In the genomic region with DNA sequence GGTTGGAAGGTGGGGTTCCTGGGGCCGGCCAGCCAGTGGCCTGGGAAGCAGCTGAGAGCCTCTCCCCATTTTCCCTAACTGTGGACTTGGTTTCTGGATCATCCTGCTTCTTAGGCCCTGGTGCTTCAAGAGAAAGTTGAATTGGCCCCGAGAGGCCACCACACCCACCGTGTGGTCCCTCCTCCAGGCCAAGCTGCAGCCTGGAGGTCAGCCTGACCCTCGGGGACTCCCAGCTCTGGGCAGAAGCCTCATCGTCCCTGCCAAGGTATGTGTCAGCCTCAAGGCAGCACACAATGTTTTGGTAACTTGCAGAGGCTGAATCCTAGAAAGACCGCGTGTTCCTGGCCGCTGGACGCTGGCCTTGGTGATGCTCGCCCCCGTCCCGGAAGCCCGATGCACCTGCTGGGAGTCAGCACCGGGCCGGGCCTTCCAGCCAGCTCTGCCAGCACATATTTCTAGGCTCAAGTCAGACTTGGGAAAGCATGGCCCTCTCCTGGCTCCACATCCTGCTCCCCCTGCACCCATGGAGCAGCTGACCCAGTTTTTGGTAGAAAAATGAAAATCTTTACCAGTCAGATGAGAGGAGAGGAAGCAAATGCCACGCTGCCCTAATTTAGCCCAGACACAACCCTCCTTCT, we compare ENCODE assay signal across 1 cellular context.
A peak's percentile ranks its signal among the peaks of the same experiment; 100 is the strongest.
TF ChIP-seq lines count a peak whose summit lies in the region.

No MANE protein-coding gene starts in this region.

TF ChIP-seq in HepG2, 621 proteins besides CTCF, POLR2A, EP300 and RAD21 (continued from another document and continues in another):
- TF ChIP-seq, protein P1, sequence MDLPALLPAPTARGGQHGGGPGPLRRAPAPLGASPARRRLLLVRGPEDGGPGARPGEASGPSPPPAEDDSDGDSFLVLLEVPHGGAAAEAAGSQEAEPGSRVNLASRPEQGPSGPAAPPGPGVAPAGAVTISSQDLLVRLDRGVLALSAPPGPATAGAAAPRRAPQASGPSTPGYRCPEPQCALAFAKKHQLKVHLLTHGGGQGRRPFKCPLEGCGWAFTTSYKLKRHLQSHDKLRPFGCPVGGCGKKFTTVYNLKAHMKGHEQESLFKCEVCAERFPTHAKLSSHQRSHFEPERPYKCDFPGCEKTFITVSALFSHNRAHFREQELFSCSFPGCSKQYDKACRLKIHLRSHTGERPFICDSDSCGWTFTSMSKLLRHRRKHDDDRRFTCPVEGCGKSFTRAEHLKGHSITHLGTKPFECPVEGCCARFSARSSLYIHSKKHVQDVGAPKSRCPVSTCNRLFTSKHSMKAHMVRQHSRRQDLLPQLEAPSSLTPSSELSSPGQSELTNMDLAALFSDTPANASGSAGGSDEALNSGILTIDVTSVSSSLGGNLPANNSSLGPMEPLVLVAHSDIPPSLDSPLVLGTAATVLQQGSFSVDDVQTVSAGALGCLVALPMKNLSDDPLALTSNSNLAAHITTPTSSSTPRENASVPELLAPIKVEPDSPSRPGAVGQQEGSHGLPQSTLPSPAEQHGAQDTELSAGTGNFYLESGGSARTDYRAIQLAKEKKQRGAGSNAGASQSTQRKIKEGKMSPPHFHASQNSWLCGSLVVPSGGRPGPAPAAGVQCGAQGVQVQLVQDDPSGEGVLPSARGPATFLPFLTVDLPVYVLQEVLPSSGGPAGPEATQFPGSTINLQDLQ (CRISPR knock-in tag; IDR thresholded peaks at IDR 0.05) = no peak; the same call in 1 of the 2 replicates
- TF ChIP-seq ZNF207 (IDR thresholded peaks at IDR 0.05; ENCODE audit: borderline replicate concordance) = no peak
- no peak for TF ChIP-seq TMF1 (CRISPR knock-in tag; IDR thresholded peaks at IDR 0.05; ENCODE audit: low read depth)
- TF ChIP-seq, protein P2, sequence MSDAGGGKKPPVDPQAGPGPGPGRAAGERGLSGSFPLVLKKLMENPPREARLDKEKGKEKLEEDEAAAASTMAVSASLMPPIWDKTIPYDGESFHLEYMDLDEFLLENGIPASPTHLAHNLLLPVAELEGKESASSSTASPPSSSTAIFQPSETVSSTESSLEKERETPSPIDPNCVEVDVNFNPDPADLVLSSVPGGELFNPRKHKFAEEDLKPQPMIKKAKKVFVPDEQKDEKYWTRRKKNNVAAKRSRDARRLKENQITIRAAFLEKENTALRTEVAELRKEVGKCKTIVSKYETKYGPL (CRISPR knock-in tag; IDR thresholded peaks at IDR 0.05) = no peak
- TF ChIP-seq GATAD2A (CRISPR knock-in tag; IDR thresholded peaks at IDR 0.05) = no peak
- TF ChIP-seq LCORL (IDR thresholded peaks at IDR 0.05) = no peak
- TF ChIP-seq LCORL (CRISPR knock-in tag; IDR thresholded peaks at IDR 0.05) = no peak
- no peak; the same call in 1 of the 2 replicates for TF ChIP-seq TARDBP (CRISPR knock-in tag; IDR thresholded peaks at IDR 0.05)
- peak; percentile 46; the same call in 1 of the 2 replicates for TF ChIP-seq ZBTB42 (CRISPR knock-in tag; IDR thresholded peaks at IDR 0.05)
- TF ChIP-seq, protein P3, sequence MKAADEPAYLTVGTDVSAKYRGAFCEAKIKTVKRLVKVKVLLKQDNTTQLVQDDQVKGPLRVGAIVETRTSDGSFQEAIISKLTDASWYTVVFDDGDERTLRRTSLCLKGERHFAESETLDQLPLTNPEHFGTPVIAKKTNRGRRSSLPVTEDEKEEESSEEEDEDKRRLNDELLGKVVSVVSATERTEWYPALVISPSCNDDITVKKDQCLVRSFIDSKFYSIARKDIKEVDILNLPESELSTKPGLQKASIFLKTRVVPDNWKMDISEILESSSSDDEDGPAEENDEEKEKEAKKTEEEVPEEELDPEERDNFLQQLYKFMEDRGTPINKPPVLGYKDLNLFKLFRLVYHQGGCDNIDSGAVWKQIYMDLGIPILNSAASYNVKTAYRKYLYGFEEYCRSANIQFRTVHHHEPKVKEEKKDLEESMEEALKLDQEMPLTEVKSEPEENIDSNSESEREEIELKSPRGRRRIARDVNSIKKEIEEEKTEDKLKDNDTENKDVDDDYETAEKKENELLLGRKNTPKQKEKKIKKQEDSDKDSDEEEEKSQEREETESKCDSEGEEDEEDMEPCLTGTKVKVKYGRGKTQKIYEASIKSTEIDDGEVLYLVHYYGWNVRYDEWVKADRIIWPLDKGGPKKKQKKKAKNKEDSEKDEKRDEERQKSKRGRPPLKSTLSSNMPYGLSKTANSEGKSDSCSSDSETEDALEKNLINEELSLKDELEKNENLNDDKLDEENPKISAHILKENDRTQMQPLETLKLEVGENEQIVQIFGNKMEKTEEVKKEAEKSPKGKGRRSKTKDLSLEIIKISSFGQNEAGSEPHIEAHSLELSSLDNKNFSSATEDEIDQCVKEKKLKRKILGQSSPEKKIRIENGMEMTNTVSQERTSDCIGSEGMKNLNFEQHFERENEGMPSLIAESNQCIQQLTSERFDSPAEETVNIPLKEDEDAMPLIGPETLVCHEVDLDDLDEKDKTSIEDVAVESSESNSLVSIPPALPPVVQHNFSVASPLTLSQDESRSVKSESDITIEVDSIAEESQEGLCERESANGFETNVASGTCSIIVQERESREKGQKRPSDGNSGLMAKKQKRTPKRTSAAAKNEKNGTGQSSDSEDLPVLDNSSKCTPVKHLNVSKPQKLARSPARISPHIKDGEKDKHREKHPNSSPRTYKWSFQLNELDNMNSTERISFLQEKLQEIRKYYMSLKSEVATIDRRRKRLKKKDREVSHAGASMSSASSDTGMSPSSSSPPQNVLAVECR (CRISPR knock-in tag; IDR thresholded peaks at IDR 0.05; ENCODE audit: borderline replicate concordance) = peak; percentile 48; the same call in 1 of the 2 replicates
- TF ChIP-seq, protein P4, sequence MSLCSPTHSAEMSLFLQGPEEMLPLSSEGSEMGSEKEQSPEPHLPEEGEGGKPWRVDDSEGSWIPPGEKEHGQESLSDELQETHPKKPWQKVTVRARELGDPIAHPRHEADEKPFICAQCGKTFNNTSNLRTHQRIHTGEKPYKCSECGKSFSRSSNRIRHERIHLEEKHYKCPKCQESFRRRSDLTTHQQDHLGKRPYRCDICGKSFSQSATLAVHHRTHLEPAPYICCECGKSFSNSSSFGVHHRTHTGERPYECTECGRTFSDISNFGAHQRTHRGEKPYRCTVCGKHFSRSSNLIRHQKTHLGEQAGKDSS (CRISPR knock-in tag; IDR thresholded peaks at IDR 0.05; ENCODE audit: borderline replicate concordance, low read depth) = 0 out of 2 replicates have a peak, but pooled peaks have one; percentile 19
- 0 out of 2 replicates have a peak, but pooled peaks have one; percentile 10 for TF ChIP-seq FOXO1 (CRISPR knock-in tag; IDR thresholded peaks at IDR 0.05)
- TF ChIP-seq GTF2F1 (IDR thresholded peaks at IDR 0.05; ENCODE audit: low read length) = no peak
- no peak for TF ChIP-seq ZNF354B (CRISPR knock-in tag; IDR thresholded peaks at IDR 0.05)
- TF ChIP-seq ZNF781 (CRISPR knock-in tag; IDR thresholded peaks at IDR 0.05; ENCODE audit: borderline replicate concordance, not compliant biosample characterization) = no peak
- TF ChIP-seq, protein P5, sequence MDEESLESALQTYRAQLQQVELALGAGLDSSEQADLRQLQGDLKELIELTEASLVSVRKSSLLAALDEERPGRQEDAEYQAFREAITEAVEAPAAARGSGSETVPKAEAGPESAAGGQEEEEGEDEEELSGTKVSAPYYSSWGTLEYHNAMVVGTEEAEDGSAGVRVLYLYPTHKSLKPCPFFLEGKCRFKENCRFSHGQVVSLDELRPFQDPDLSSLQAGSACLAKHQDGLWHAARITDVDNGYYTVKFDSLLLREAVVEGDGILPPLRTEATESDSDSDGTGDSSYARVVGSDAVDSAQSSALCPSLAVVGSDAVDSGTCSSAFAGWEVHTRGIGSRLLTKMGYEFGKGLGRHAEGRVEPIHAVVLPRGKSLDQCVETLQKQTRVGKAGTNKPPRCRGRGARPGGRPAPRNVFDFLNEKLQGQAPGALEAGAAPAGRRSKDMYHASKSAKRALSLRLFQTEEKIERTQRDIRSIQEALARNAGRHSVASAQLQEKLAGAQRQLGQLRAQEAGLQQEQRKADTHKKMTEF (CRISPR knock-in tag; IDR thresholded peaks at IDR 0.05) = no peak
- no peak for TF ChIP-seq ZNF292 (CRISPR knock-in tag; IDR thresholded peaks at IDR 0.05; ENCODE audit: borderline replicate concordance, low read depth)
- TF ChIP-seq, protein P6, sequence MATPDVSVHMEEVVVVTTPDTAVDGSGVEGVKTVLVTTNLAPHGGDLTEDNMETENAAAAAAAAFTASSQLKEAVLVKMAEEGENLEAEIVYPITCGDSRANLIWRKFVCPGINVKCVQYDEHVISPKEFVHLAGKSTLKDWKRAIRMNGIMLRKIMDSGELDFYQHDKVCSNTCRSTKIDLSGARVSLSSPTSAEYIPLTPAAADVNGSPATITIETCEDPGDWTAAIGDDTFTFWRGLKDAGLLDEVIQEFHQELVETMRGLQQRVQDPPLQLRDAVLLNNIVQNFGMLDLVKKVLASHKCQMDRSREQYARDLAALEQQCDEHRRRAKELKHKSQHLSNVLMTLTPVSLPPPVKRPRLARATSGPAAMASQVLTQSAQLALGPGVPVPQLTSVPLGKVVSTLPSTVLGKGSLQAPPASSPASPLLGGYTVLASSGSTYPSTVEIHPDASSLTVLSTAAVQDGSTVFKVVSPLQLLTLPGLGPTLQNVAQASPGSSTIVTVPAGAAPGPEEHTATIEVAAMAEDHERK (CRISPR knock-in tag; IDR thresholded peaks at IDR 0.05; ENCODE audit: low read depth) = no peak
- no peak for TF ChIP-seq ZFP37 (CRISPR knock-in tag; IDR thresholded peaks at IDR 0.05; ENCODE audit: borderline replicate concordance)
- TF ChIP-seq ZNF446 (CRISPR knock-in tag; IDR thresholded peaks at IDR 0.05) = no peak
- peak; percentile 77 for TF ChIP-seq ZNF501 (CRISPR knock-in tag; IDR thresholded peaks at IDR 0.05)
- no peak for TF ChIP-seq NR2F2 (IDR thresholded peaks at IDR 0.05; ENCODE audit: borderline replicate concordance, low read depth)
- TF ChIP-seq CBX5 (CRISPR knock-in tag; IDR thresholded peaks at IDR 0.05; ENCODE audit: borderline replicate concordance) = no peak
- TF ChIP-seq NFATC3 (CRISPR knock-in tag; IDR thresholded peaks at IDR 0.05) = no peak
- TF ChIP-seq TSC22D2 (CRISPR knock-in tag; IDR thresholded peaks at IDR 0.05; ENCODE audit: borderline replicate concordance) = 0 out of 2 replicates have a peak, but pooled peaks have one; percentile 37
- TF ChIP-seq, protein P7, sequence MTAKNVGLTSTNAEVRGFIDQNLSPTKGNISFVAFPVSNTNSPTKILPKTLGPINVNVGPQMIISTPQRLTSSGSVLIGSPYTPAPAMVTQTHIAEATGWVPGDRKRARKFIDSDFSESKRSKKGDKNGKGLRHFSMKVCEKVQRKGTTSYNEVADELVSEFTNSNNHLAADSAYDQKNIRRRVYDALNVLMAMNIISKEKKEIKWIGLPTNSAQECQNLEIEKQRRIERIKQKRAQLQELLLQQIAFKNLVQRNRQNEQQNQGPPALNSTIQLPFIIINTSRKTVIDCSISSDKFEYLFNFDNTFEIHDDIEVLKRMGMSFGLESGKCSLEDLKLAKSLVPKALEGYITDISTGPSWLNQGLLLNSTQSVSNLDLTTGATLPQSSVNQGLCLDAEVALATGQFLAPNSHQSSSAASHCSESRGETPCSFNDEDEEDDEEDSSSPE (CRISPR knock-in tag; IDR thresholded peaks at IDR 0.05) = 0 out of 2 replicates have a peak, but pooled peaks have one; percentile 29
- TF ChIP-seq, protein P8, sequence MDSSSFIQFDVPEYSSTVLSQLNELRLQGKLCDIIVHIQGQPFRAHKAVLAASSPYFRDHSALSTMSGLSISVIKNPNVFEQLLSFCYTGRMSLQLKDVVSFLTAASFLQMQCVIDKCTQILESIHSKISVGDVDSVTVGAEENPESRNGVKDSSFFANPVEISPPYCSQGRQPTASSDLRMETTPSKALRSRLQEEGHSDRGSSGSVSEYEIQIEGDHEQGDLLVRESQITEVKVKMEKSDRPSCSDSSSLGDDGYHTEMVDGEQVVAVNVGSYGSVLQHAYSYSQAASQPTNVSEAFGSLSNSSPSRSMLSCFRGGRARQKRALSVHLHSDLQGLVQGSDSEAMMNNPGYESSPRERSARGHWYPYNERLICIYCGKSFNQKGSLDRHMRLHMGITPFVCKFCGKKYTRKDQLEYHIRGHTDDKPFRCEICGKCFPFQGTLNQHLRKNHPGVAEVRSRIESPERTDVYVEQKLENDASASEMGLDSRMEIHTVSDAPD (CRISPR knock-in tag; IDR thresholded peaks at IDR 0.05) = no peak
- peak; percentile 54; the same call in 1 of the 2 replicates for TF ChIP-seq ZNF563 (CRISPR knock-in tag; IDR thresholded peaks at IDR 0.05)
- TF ChIP-seq REXO4 (CRISPR knock-in tag; IDR thresholded peaks at IDR 0.05; ENCODE audit: borderline replicate concordance) = no peak
- no peak for TF ChIP-seq ZNF562 (CRISPR knock-in tag; IDR thresholded peaks at IDR 0.05; ENCODE audit: borderline replicate concordance)
- TF ChIP-seq, protein P9, sequence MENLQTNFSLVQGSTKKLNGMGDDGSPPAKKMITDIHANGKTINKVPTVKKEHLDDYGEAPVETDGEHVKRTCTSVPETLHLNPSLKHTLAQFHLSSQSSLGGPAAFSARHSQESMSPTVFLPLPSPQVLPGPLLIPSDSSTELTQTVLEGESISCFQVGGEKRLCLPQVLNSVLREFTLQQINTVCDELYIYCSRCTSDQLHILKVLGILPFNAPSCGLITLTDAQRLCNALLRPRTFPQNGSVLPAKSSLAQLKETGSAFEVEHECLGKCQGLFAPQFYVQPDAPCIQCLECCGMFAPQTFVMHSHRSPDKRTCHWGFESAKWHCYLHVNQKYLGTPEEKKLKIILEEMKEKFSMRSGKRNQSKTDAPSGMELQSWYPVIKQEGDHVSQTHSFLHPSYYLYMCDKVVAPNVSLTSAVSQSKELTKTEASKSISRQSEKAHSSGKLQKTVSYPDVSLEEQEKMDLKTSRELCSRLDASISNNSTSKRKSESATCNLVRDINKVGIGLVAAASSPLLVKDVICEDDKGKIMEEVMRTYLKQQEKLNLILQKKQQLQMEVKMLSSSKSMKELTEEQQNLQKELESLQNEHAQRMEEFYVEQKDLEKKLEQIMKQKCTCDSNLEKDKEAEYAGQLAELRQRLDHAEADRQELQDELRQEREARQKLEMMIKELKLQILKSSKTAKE (CRISPR knock-in tag; IDR thresholded peaks at IDR 0.05; ENCODE audit: borderline replicate concordance) = no peak
- no peak; the same call in 1 of the 2 replicates for TF ChIP-seq EEA1 (CRISPR knock-in tag; IDR thresholded peaks at IDR 0.05; ENCODE audit: borderline replicate concordance)
- TF ChIP-seq ZNF333 (CRISPR knock-in tag; IDR thresholded peaks at IDR 0.05; ENCODE audit: borderline replicate concordance) = no peak
- TF ChIP-seq SMYD3 (CRISPR knock-in tag; IDR thresholded peaks at IDR 0.05) = no peak
- no peak for TF ChIP-seq ZNF644 (CRISPR knock-in tag; IDR thresholded peaks at IDR 0.05; ENCODE audit: low read depth)
- no peak for TF ChIP-seq MZF1 (CRISPR knock-in tag; IDR thresholded peaks at IDR 0.05; ENCODE audit: borderline replicate concordance)
